In genomic region chr12:11855993-11856374, GRCh38 we compare ENCODE assay signal across 8 cellular contexts.
DNase-seq lines count a peak whose midpoint lies in the region; ATAC-seq and TF ChIP-seq lines count a peak whose summit lies in the region.

No MANE protein-coding gene starts in this region.

- H3K4me1 ChIP-seq in DND-41 (ENCODE audit: insufficient read depth, low read length) (peaks cover 42% of the 10 kb centered on the region), lower lobe of right lung (peaks cover 23% of the 10 kb centered on the region)

- TF ChIP-seq CTCF in DND-41 (IDR thresholded peaks at IDR 0.05; ENCODE audit: borderline replicate concordance, extremely low read depth, low read length, poor library complexity, severe bottlenecking) (no peak), lower lobe of right lung (IDR thresholded peaks at IDR 0.05) (no peak)

- H3K4me2 ChIP-seq in DND-41 (ENCODE audit: insufficient read depth, low read length): 0 out of 2 replicates have a peak overlapping the region, but pooled peaks have one; percentile 39

- intact Hi-C loops in lower lobe of right lung (cut with DNase I): no loop called here

- no peaks in the 10 kb centered on the region for H4K20me1 ChIP-seq in DND-41 (ENCODE audit: insufficient read depth, low read length)

- DNase-seq in DND-41 (no peak), H7 (peak; percentile 34), NCI-H2107 (lab: John Stamatoyannopoulos, UW) (peak; percentile 33), lower lobe of right lung (no peak), NCI-H446 treated with DMSO at 0.1 percent for 48 hours (lab: John Stamatoyannopoulos, UW) (no peak), superior temporal gyrus (ENCODE audit: extremely low spot score) (no peak)
- DNase-seq in effector CD4-positive, alpha-beta T cell: no peak
- no peak for DNase-seq in activated naive CD4-positive, alpha-beta T cell treated with anti-CD3 and anti-CD28 coated beads, Interleukin-2, amount 50 U/mL, for 16 hours

- no peaks in the 10 kb centered on the region for H3K27me3 ChIP-seq in DND-41 (ENCODE audit: insufficient read depth, low read length, poor library complexity)
- H3K27me3 ChIP-seq in H7 (ENCODE audit: control insufficient read depth, insufficient read depth, low read length): no peaks in the 10 kb centered on the region
- no peaks in the 10 kb centered on the region for H3K27me3 ChIP-seq in lower lobe of right lung (ENCODE audit: low read depth)

- no peak overlapping the region for H3K4me3 ChIP-seq in DND-41 (ENCODE audit: low read depth in 1 of 2, low read length in 2 of 2)
- H3K4me3 ChIP-seq in H7 (ENCODE audit: insufficient read depth, low read depth, low read length): no peak overlapping the region
- H3K4me3 ChIP-seq in lower lobe of right lung: no peak overlapping the region

- H3K9ac ChIP-seq in DND-41 (ENCODE audit: low read depth, low read length): peak overlapping the region; percentile 12; the same call in 1 of the 2 replicates

- peaks cover 88% of the 10 kb centered on the region for H3K36me3 ChIP-seq in DND-41 (ENCODE audit: insufficient read depth, low read length)
- no peaks in the 10 kb centered on the region for H3K36me3 ChIP-seq in H7 (replicated peaks; ENCODE audit: control insufficient read depth, insufficient read depth, low read length)
- H3K36me3 ChIP-seq in lower lobe of right lung: peaks cover 45% of the 10 kb centered on the region

- H3K27ac ChIP-seq in DND-41 (ENCODE audit: low read length): peak overlapping the region; percentile 88
- peak overlapping the region; percentile 12 for H3K27ac ChIP-seq in lower lobe of right lung

- H3K9me3 ChIP-seq in DND-41 (ENCODE audit: insufficient read depth, low read length, severe bottlenecking): no peaks in the 10 kb centered on the region
- no peaks in the 10 kb centered on the region for H3K9me3 ChIP-seq in lower lobe of right lung

- H3K79me2 ChIP-seq in DND-41 (ENCODE audit: insufficient read depth, low read length): peaks cover 23% of the 10 kb centered on the region

- H2AFZ ChIP-seq in DND-41 (ENCODE audit: low read depth, low read length): no peak overlapping the region

- ATAC-seq in DND-41 (ENCODE audit: insufficient read depth, low read depth) (peak; percentile 41), lower lobe of right lung (peak; percentile 26 to 34)

Comparison
In these comparisons a context has a peak if more than half of its experiments do, and no peak if none do; other contexts are left out.
1. DNase-seq: peak in H7 (single experiment) and NCI-H2107 (single experiment); none in DND-41 (single experiment), lower lobe of right lung (single experiment), NCI-H446 treated with DMSO at 0.1 percent for 48 hours (single experiment), superior temporal gyrus (single experiment), effector CD4-positive, alpha-beta T cell (single experiment) and activated naive CD4-positive, alpha-beta T cell treated with anti-CD3 and anti-CD28 coated beads, Interleukin-2, amount 50 U/mL, for 16 hours (single experiment).